8 cellular contexts compared by ENCODE assay signal in the genomic region with DNA sequence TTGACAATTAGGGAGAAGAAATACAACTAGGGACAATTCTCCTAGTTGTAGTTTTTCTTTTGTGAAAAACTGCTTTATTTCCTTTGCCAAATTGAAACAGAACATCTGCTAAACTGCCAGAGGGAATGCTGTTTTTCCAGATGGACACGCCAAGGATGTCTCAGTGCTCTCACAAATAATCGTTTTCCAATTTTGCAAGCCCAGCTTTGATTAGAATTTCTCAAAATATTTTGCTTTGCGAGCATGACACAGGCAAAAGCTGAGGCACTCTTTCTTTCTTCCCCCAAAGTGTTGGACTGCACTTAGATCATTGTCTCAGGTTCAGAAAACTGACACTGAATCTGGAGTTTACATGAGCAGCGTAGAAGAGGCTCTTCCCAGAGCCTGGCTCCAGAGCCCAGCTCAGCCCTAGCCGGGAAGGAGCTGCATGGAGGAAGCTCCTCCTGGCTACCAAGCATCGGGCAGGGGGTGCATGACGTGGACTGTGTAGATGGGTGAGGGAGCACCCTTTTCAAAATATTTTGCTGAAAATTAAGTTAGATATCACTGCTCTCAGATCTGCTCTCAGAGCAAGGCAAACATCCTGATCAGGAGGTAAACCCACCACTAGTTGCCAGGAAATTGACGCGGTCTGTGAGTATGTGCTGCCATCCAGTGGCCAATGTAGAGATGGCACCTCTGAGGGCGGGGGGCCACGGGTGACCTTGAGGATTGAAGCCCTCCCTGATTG.
A peak's percentile ranks its signal among the peaks of the same experiment; 100 is the strongest.
DNase-seq lines count a peak whose midpoint lies in the region; ATAC-seq and TF ChIP-seq lines count a peak whose summit lies in the region.

No MANE protein-coding gene starts in this region.

- peak overlapping the region; percentile 52 for H3K4me3 ChIP-seq in AG10803 (ENCODE audit: low read length)
- H3K4me3 ChIP-seq in OCI-LY3 (ENCODE audit: low read length), result no peak overlapping the region

- peak; percentile 46 for DNase-seq in AG10803 (ENCODE audit: low read depth)
- DNase-seq in activated T-cell treated with anti-CD3 and anti-CD28 coated beads, Interleukin-2, amount 50 U/mL, for 72 hours, result peak; percentile 54 to 73
- DNase-seq in fibroblast of the conjunctiva (ENCODE audit: low read depth), result peak; percentile 49
- DNase-seq in nucleus accumbens (lab: John Stamatoyannopoulos, UW), result peak in 50 of 56 donors; percentile 2 to 69 (median 34)
- DNase-seq in substantia nigra (lab: John Stamatoyannopoulos, UW), result peak in 42 of 49 donors; percentile 5 to 61 (median 36)

- H3K27me3 ChIP-seq in OCI-LY3 (ENCODE audit: low read depth, low read length), result no peaks in the 10 kb centered on the region

- H4K20me1 ChIP-seq in OCI-LY3 (ENCODE audit: insufficient read depth, low read length), result no peaks in the 10 kb centered on the region

- peak; percentile 52 for ATAC-seq in GM18858 (IDR thresholded peaks at IDR 0.05; ENCODE audit: unreplicated experiment)
- peak; percentile 84 for ATAC-seq in HG03175 (IDR thresholded peaks at IDR 0.05; ENCODE audit: unreplicated experiment)
- ATAC-seq in activated T-cell treated with anti-CD3 and anti-CD28 coated beads, Interleukin-2, amount 50 U/mL, for 72 hours (replicated peaks in 1 of 2), result peak; percentile 79 to 84

- TF ChIP-seq CTCF in AG10803 (conservative IDR thresholded peaks at IDR 0.05; ENCODE audit: low read length) (peak; percentile 98), OCI-LY3 (IDR thresholded peaks at IDR 0.05; ENCODE audit: low read depth, low read length) (peak; percentile 84)

- H2AFZ ChIP-seq in OCI-LY3 (ENCODE audit: low read depth, low read length), result no peak overlapping the region

- no peaks in the 10 kb centered on the region for H3K9me3 Mint-ChIP-seq in activated T-cell treated with anti-CD3 and anti-CD28 coated beads, Interleukin-2, amount 50 U/mL, for 72 hours

- peaks cover 17% of the 10 kb centered on the region for H3K4me1 Mint-ChIP-seq in activated T-cell treated with anti-CD3 and anti-CD28 coated beads, Interleukin-2, amount 50 U/mL, for 72 hours (ENCODE audit: low read depth)

- H3K4me2 ChIP-seq in OCI-LY3 (ENCODE audit: low read length), result no peak overlapping the region

- no peaks in the 10 kb centered on the region for H3K36me3 ChIP-seq in OCI-LY3 (replicated peaks; ENCODE audit: low read depth, low read length)

- H3K4me3 Mint-ChIP-seq in activated T-cell treated with anti-CD3 and anti-CD28 coated beads, Interleukin-2, amount 50 U/mL, for 72 hours, result no peak overlapping the region

- H3K4me1 ChIP-seq in OCI-LY3 (ENCODE audit: low read length), result no peaks in the 10 kb centered on the region

- no peaks in the 10 kb centered on the region for H3K36me3 Mint-ChIP-seq in activated T-cell treated with anti-CD3 and anti-CD28 coated beads, Interleukin-2, amount 50 U/mL, for 72 hours (ENCODE audit: insufficient read depth in 2 of 2)

- H3K9me3 ChIP-seq in OCI-LY3 (ENCODE audit: insufficient read depth, low read length), result no peaks in the 10 kb centered on the region

- no peak overlapping the region for H3K9ac ChIP-seq in OCI-LY3 (ENCODE audit: low read length)

- H3K27ac ChIP-seq in OCI-LY3 (ENCODE audit: low read length), result no peak overlapping the region
- H3K27ac ChIP-seq in substantia nigra (ENCODE audit: low read depth, low read length, poor library complexity, severe bottlenecking), result no peak overlapping the region

- H3K27me3 Mint-ChIP-seq in activated T-cell treated with anti-CD3 and anti-CD28 coated beads, Interleukin-2, amount 50 U/mL, for 72 hours (ENCODE audit: low read depth), result peaks cover 32% of the 10 kb centered on the region

- no peaks in the 10 kb centered on the region for H3K79me2 ChIP-seq in OCI-LY3 (ENCODE audit: low read length)

- no peak overlapping the region for H3K27ac Mint-ChIP-seq in activated T-cell treated with anti-CD3 and anti-CD28 coated beads, Interleukin-2, amount 50 U/mL, for 72 hours
